17 cellular contexts compared by ENCODE assay signal in genomic region chr22:30025187-30025586, GRCh38. TPM values are rescaled to one million over a fixed set of nuclear protein-coding genes. Genes with fewer than 3 reads are reported as not detected.
DNase-seq lines count a peak whose midpoint lies in the region; ATAC-seq and TF ChIP-seq lines count a peak whose summit lies in the region.
"Had no signal": no experiment of that assay in that cellular context is flagged by ENCODE, and none has a peak within 500 bp of the region (broad histone marks: within the 10 kb centered on the region; RNA-seq: fewer than 3 reads in every experiment).

No MANE protein-coding gene starts in this region.

- TF ChIP-seq EP300 in transverse colon (IDR thresholded peaks at IDR 0.05; ENCODE audit: low read depth): no peak

- peaks cover 13% of the 10 kb centered on the region; the same call in 1 of the 2 replicates for H3K36me3 ChIP-seq in GM23338 (ENCODE audit: insufficient read depth)
- H3K36me3 ChIP-seq in lower lobe of right lung: peaks cover 92% of the 10 kb centered on the region
- peaks cover 21 to 35% of the 10 kb centered on the region in 2 donors for H3K36me3 ChIP-seq in thyroid gland
- peaks cover 0 to 60% (median 25%) of the 10 kb centered on the region in 4 donors for H3K36me3 ChIP-seq in transverse colon

- no peak overlapping the region for H3K27ac Mint-ChIP-seq in GM23338

- H3K27me3 Mint-ChIP-seq in GM23338 (ENCODE audit: insufficient read depth, low read depth, poor library complexity): peaks cover 6% of the 10 kb centered on the region

- ATAC-seq in GM23338: peak; percentile 33; the same call in 2 of the 3 replicates
- peak; percentile 80 to 85 for ATAC-seq in lower lobe of right lung
- ATAC-seq: K562 had no signal

- H3K27ac ChIP-seq in GM23338 (ENCODE audit: low read depth) (no peak overlapping the region), lower lobe of right lung (no peak overlapping the region), thyroid gland (peak overlapping the region; percentile 69 to 85 (median 84)), transverse colon (no peak overlapping the region)

- no peak overlapping the region for H2AFZ ChIP-seq in GM23338

- 20 to 49% methylated on average over 3 of the region's 3 CpGs for WGBS in thyroid gland, 2 donors
- 73% methylated on average over 3 of the region's 3 CpGs; no CpG with 5 or more reads in 1 of the 2 donors for WGBS in transverse colon (ENCODE audit: low coverage in 1 of 2), 2 donors

- H3K9me3 Mint-ChIP-seq in GM23338: no peaks in the 10 kb centered on the region

- TF ChIP-seq POLR2A in thyroid gland (IDR thresholded peaks at IDR 0.05) (no peak), transverse colon (IDR thresholded peaks at IDR 0.05) (no peak)

- intact Hi-C loops in lower lobe of right lung (cut with DNase I) (no loop called here), thyroid gland (cut with DNase I) (loop anchor here (10.0 kb wide), 1 partner anchor 60 kb away; the partner anchor contains the start of gene HORMAD2), transverse colon (cut with DNase I; ENCODE audit: low total_unique reads) (no loop called here)

- H3K4me2 ChIP-seq in GM23338: no peak overlapping the region

- H3K9me3 ChIP-seq in lower lobe of right lung: no peaks in the 10 kb centered on the region
- H3K9me3 ChIP-seq in thyroid gland: no peaks in the 10 kb centered on the region
- H3K9me3 ChIP-seq in transverse colon: no peaks in the 10 kb centered on the region

- no peak overlapping the region for H3K4me3 ChIP-seq in GM23338
- no peak overlapping the region for H3K4me3 ChIP-seq in epithelial cell of esophagus (ENCODE audit: low read length)
- no peak overlapping the region for H3K4me3 ChIP-seq in lower lobe of right lung
- no peak overlapping the region for H3K4me3 ChIP-seq in thyroid gland (replicated peaks in 1 of 3)
- no peak overlapping the region for H3K4me3 ChIP-seq in transverse colon
- H3K4me3 ChIP-seq: K562 had no signal

- DNase-seq in GM23338 (ENCODE audit: low spot score): peak; percentile 3
- DNase-seq in epithelial cell of esophagus (ENCODE audit: low read depth): peak; percentile 50
- DNase-seq in lower lobe of right lung: peak; percentile 68
- peak; percentile 88 to 89 for DNase-seq in thyroid gland
- DNase-seq in AG08395 (ENCODE audit: low spot score): no peak
- no peak for DNase-seq in stimulated activated naive CD4-positive, alpha-beta T cell (lab: John Stamatoyannopoulos, UW)
- no peak for DNase-seq in transverse colon
- DNase-seq: AML-193, DMS53, GOT3, NCI-H1436, NCI-H2029, NCI-H2171, NCI-H446, NCI-H69, SIG-M5 had no signal

- H4K20me1 ChIP-seq in GM23338 (replicated peaks; ENCODE audit: insufficient read depth): 0 out of 2 replicates have a peak, but pooled peaks cover 6% of the 10 kb centered on the region

- in situ Hi-C loops in transverse colon (cut with MboI; ENCODE audit: low pct_ligation_motif_present in 1 of 4, low pct_unique_long_range_greater_than_20kb in 1 of 4, low sequenced_read_pairs in 3 of 4): no loop called here

- H3K9me2 ChIP-seq in GM23338 (ENCODE audit: insufficient read depth): no peaks in the 10 kb centered on the region

- H3K4me1 ChIP-seq in GM23338 (ENCODE audit: insufficient read depth): no peaks in the 10 kb centered on the region
- H3K4me1 ChIP-seq in lower lobe of right lung: peaks cover 23% of the 10 kb centered on the region
- H3K4me1 ChIP-seq in thyroid gland: peaks cover 47 to 55% of the 10 kb centered on the region in 2 donors
- H3K4me1 ChIP-seq in transverse colon: peaks cover 0 to 15% (median 6%) of the 10 kb centered on the region in 4 donors

- no peak overlapping the region for H3K4me3 Mint-ChIP-seq in GM23338

- no peaks in the 10 kb centered on the region for H3F3A ChIP-seq in GM23338 (replicated peaks; ENCODE audit: low read depth)

- no peaks in the 10 kb centered on the region for H3K4me1 Mint-ChIP-seq in GM23338

- H3K27me3 ChIP-seq in GM23338 (ENCODE audit: insufficient read depth) (no peaks in the 10 kb centered on the region), lower lobe of right lung (ENCODE audit: low read depth) (no peaks in the 10 kb centered on the region), thyroid gland (no peaks in the 10 kb centered on the region), transverse colon (no peaks in the 10 kb centered on the region)

- no peak for TF ChIP-seq CTCF in GM23338 (conservative IDR thresholded peaks at IDR 0.05; ENCODE audit: low read depth in 2 of 2)
- no peak for TF ChIP-seq CTCF in epithelial cell of esophagus (IDR thresholded peaks at IDR 0.05; ENCODE audit: insufficient read depth, low read depth, low read length, missing control alignments)
- TF ChIP-seq CTCF in lower lobe of right lung (IDR thresholded peaks at IDR 0.05): no peak
- TF ChIP-seq CTCF in thyroid gland (IDR thresholded peaks at IDR 0.05): no peak
- TF ChIP-seq CTCF in transverse colon (IDR thresholded peaks at IDR 0.05): no peak

- peaks cover 34% of the 10 kb centered on the region for H3K36me3 Mint-ChIP-seq in GM23338 (ENCODE audit: low read depth)

- no peaks in the 10 kb centered on the region for H3K79me2 ChIP-seq in GM23338 (replicated peaks; ENCODE audit: insufficient read depth)

TF ChIP-seq in GM23338, 12 proteins besides CTCF, POLR2A, EP300 and RAD21 (continues in another document):
- TF ChIP-seq ZNF331 (CRISPR knock-in tag; IDR thresholded peaks at IDR 0.05; ENCODE audit: low read depth): no peak
- TF ChIP-seq NANOG (IDR thresholded peaks at IDR 0.05; ENCODE audit: borderline replicate concordance): no peak
- TF ChIP-seq EZH2 (IDR thresholded peaks at IDR 0.05; ENCODE audit: low read depth, unreplicated experiment): no peak
- TF ChIP-seq STAT1 (IDR thresholded peaks at IDR 0.05; ENCODE audit: unreplicated experiment): no peak
- TF ChIP-seq ZNF462 (CRISPR knock-in tag; IDR thresholded peaks at IDR 0.05): no peak

RNA-seq across cellular contexts. Expression of gene HORMAD2, which starts 55.1 kb away (rescaled TPM):
- total RNA-seq in GM23338 (2014; rRNA removed; shearing (Covaris generic)): not detected in 2 replicates
- polyA plus RNA-seq in GM23338 (2016; fragmentation: Nextera tagmentation; extraction: Ambion mirVana): 0.37 and 0.40 TPM in 2 replicates
- total RNA-seq in lower lobe of right lung (not detected), thyroid gland (not detected), transverse colon (not detected)
- total RNA-seq: K562 had no signal
- polyA plus RNA-seq: K562 had no signal

Comparison
In these comparisons a context has a peak if more than half of its experiments do, and no peak if none do; other contexts are left out.
1. DNase-seq: peak in GM23338 (single experiment), epithelial cell of esophagus (single experiment), lower lobe of right lung (single experiment) and thyroid gland (2 of 2); none in AG08395 (single experiment), stimulated activated naive CD4-positive, alpha-beta T cell (0 of 6) and transverse colon (single experiment).
2. H3K27ac ChIP-seq: peak in thyroid gland (3 of 3); none in GM23338 (single experiment), lower lobe of right lung (single experiment) and transverse colon (0 of 4).